ENCODE assay signal across 1 cellular context in genomic region chr2:172102858-172103359, GRCh38.
A peak's percentile ranks its signal among the peaks of the same experiment; 100 is the strongest.
TF ChIP-seq lines count a peak whose summit lies in the region.

TSS of gene DLX2 (minus strand) at chr2:172102900. CDS start at chr2:172102538, 362 bp downstream.

TF ChIP-seq in K562, 482 proteins besides CTCF, POLR2A, EP300 and RAD21 (continued from another document and continues in another):
- TF ChIP-seq KLF13 (tag; IDR thresholded peaks at IDR 0.05; ENCODE audit: borderline replicate concordance, low read depth): no peak
- TF ChIP-seq ASH1L (IDR thresholded peaks at IDR 0.05; ENCODE audit: borderline replicate concordance, low read depth, partially characterized antibody): no peak
- TF ChIP-seq KDM4B (IDR thresholded peaks at IDR 0.05; ENCODE audit: borderline replicate concordance in 2 of 2, low read depth in 1 of 2): no peak
- peak; percentile 87 for TF ChIP-seq RBM25 (IDR thresholded peaks at IDR 0.05; ENCODE audit: low read depth, low read length, severe bottlenecking)
- peak; percentile 93 for TF ChIP-seq L3MBTL2 (IDR thresholded peaks at IDR 0.05)
- TF ChIP-seq ZNF224 (CRISPR knock-in tag; IDR thresholded peaks at IDR 0.05): no peak
- TF ChIP-seq ATF7 (IDR thresholded peaks at IDR 0.05): peak; percentile 64
- TF ChIP-seq CREM (IDR thresholded peaks at IDR 0.05; ENCODE audit: low read depth): peak; percentile 78
- no peak for TF ChIP-seq CHAMP1 (IDR thresholded peaks at IDR 0.05)
- TF ChIP-seq RNF2 (IDR thresholded peaks at IDR 0.05): 0 out of 2 replicates have a peak, but pooled peaks have one; percentile 56
- TF ChIP-seq ELK3 (CRISPR knock-in tag; IDR thresholded peaks at IDR 0.05): no peak
- no peak for TF ChIP-seq THAP12 (CRISPR knock-in tag; IDR thresholded peaks at IDR 0.05)
- peak in 1 of 2 experiments; percentile 82; a peak in 2 of 4 replicates for TF ChIP-seq SIN3A (IDR thresholded peaks at IDR 0.05; ENCODE audit: borderline replicate concordance in 2 of 2, control insufficient read depth in 1 of 2, low read depth in 2 of 2, low read length in 2 of 2)
- TF ChIP-seq GABPB1 (CRISPR knock-in tag; IDR thresholded peaks at IDR 0.05): 0 out of 2 replicates have a peak, but pooled peaks have one; percentile 27
- TF ChIP-seq FOXP4 (CRISPR knock-in tag; IDR thresholded peaks at IDR 0.05; ENCODE audit: borderline replicate concordance): no peak
- TF ChIP-seq HEY1 (CRISPR knock-in tag; IDR thresholded peaks at IDR 0.05; ENCODE audit: borderline replicate concordance): no peak
- peak; percentile 89 for TF ChIP-seq MXI1 (IDR thresholded peaks at IDR 0.05; ENCODE audit: low read depth, low read length)
- no peak for TF ChIP-seq ZFP30 (CRISPR knock-in tag; IDR thresholded peaks at IDR 0.05; ENCODE audit: borderline replicate concordance)
- TF ChIP-seq TBP (optimal IDR thresholded peaks at IDR 0.05; ENCODE audit: low read depth, low read length): peak; percentile 85
- TF ChIP-seq ZNF197 (CRISPR knock-in tag; IDR thresholded peaks at IDR 0.05; ENCODE audit: low read depth): no peak
- TF ChIP-seq TCF3 (CRISPR knock-in tag; IDR thresholded peaks at IDR 0.05): peak; percentile 19; the same call in 1 of the 2 replicates
- no peak for TF ChIP-seq ZNF445 (CRISPR knock-in tag; IDR thresholded peaks at IDR 0.05; ENCODE audit: low read depth)
- TF ChIP-seq HCFC1 (IDR thresholded peaks at IDR 0.05; ENCODE audit: low read depth, low read length): no peak
- peak; percentile 98 for TF ChIP-seq BHLHE40 (IDR thresholded peaks at IDR 0.05; ENCODE audit: low read length)
- TF ChIP-seq PBX2 (CRISPR knock-in tag; IDR thresholded peaks at IDR 0.05; ENCODE audit: low read depth): no peak
- TF ChIP-seq PBX2 (tag; conservative IDR thresholded peaks at IDR 0.05; ENCODE audit: low read depth): no peak
- TF ChIP-seq CHD2 (IDR thresholded peaks at IDR 0.05; ENCODE audit: low read depth, low read length): peak; percentile 57
- TF ChIP-seq VEZF1 (CRISPR knock-in tag; IDR thresholded peaks at IDR 0.05): peak; percentile 58
- no peak for TF ChIP-seq ZNF507 (tag; conservative IDR thresholded peaks at IDR 0.05)
- no peak for TF ChIP-seq ZNF449 (CRISPR knock-in tag; IDR thresholded peaks at IDR 0.05)
- peak; percentile 91 for TF ChIP-seq RFX1 (IDR thresholded peaks at IDR 0.05)
- TF ChIP-seq CBX5 (IDR thresholded peaks at IDR 0.05; ENCODE audit: borderline replicate concordance, low read depth): no peak
- peak; percentile 96 for TF ChIP-seq USF2 (CRISPR knock-in tag; IDR thresholded peaks at IDR 0.05)
- TF ChIP-seq CC2D1A (IDR thresholded peaks at IDR 0.05): 0 out of 2 replicates have a peak, but pooled peaks have one; percentile 10
- TF ChIP-seq MTF1 (CRISPR knock-in tag; IDR thresholded peaks at IDR 0.05; ENCODE audit: borderline replicate concordance): no peak
- TF ChIP-seq RREB1 (CRISPR knock-in tag; IDR thresholded peaks at IDR 0.05): no peak
- no peak for TF ChIP-seq ZKSCAN8 (CRISPR knock-in tag; IDR thresholded peaks at IDR 0.05)
- peak; percentile 77 for TF ChIP-seq CCNT2 (IDR thresholded peaks at IDR 0.05; ENCODE audit: borderline replicate concordance, extremely low read depth, insufficient read length, low read depth, low read length)
- no peak for TF ChIP-seq SAFB2 (IDR thresholded peaks at IDR 0.05; ENCODE audit: borderline replicate concordance, low read depth, low read length, severe bottlenecking)
